Comparison of ENCODE assay signal across 9 cellular contexts in the genomic region with DNA sequence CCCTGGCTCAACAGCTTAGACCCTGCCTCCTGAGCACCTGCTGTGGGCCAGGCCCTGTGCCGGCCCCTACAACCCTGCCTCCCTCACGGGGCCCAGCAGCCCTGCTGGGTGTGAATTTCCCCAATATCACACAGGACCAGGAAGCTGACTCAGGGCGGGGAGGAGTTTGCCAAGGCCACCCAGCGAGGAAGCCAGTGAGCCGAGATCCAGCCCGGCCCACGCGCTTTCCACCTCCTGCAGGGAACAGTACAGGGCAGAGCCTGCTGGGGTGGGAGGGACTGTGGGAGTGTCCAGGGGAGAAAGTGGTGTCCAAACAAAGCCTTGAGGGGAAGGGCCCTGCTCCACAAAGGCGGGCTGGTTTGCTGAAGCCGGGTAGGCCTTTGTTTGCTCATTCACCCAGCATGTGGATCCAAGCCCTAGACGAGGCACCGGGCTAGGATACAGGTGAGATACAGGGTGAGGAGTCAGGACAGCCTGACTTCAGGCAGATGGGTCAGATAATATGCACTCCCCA. TPM values are rescaled to one million over a fixed set of nuclear protein-coding genes. Genes with fewer than 3 reads are reported as not detected.
DNase-seq lines count a peak whose midpoint lies in the region; ATAC-seq, FAIRE-seq and TF ChIP-seq lines count a peak whose summit lies in the region.
"Had no signal": no experiment of that assay in that cellular context is flagged by ENCODE, and none has a peak within 500 bp of the region (broad histone marks: within the 10 kb centered on the region; RNA-seq: fewer than 3 reads in every experiment).

No MANE protein-coding gene starts in this region.

- H2AFZ ChIP-seq in PC-9, result peak overlapping the region; percentile 13; the same call in 1 of the 2 replicates

- peaks cover 76% of the 10 kb centered on the region for H3K4me1 ChIP-seq in PC-9 (replicated peaks; ENCODE audit: insufficient read depth)
- peaks cover under 1% of the 10 kb centered on the region for H3K4me1 ChIP-seq in mesendoderm (ENCODE audit: control insufficient read depth, low read depth, low read length)

- peaks cover 5% of the 10 kb centered on the region for H3K9me3 Mint-ChIP-seq in type B pancreatic cell
- H3K9me3 Mint-ChIP-seq: activated B cell treated with CpG ODN at 0.5 μM for 24 hours had no signal

- no peak overlapping the region for H3K4ac ChIP-seq in mesendoderm (ENCODE audit: low read depth, low read length)

- POLR2A ChIA-PET in PC-9 (lab: Charles Lee; ENCODE audit: unreplicated experiment), result interaction anchor here (0.5 to 0.9 kb wide), 4 partner anchors 27 to 227 kb away, joined by 5 to 8 read pairs (median 6); partner anchors contain the start of gene RPL3

- H2AK5ac ChIP-seq in mesendoderm (ENCODE audit: low read length), result no peak overlapping the region

- H3K27ac ChIP-seq in PC-9 (peak overlapping the region; percentile 84), mesendoderm (ENCODE audit: low read depth, low read length) (no peak overlapping the region)

- peak overlapping the region; percentile 45 for H3K56ac ChIP-seq in mesendoderm (ENCODE audit: low read length)

- H3K4me1 Mint-ChIP-seq in type B pancreatic cell (ENCODE audit: unreplicated experiment), result peaks cover 35% of the 10 kb centered on the region

- WGBS in mesendoderm (ENCODE audit: extremely low coverage, insufficient coverage, low lambda C conversion rate), result no CpG with 5 or more reads among the region's 12 CpGs

- CTCF ChIA-PET in PC-9 (lab: Charles Lee), result interaction anchor here (0.6 to 1.6 kb wide), 4 partner anchors 9 to 85 kb away, joined by 3 to 9 read pairs (median 4); no protein-coding TSS in a partner anchor

- BruUV-seq in PC-9 (replicated peaks; lab: Mats Ljungman, UMichigan), result no TSS peak

- no peak overlapping the region for H3K23ac ChIP-seq in mesendoderm (ENCODE audit: low read length)

- peak overlapping the region; percentile 59 for H3K4me3 Mint-ChIP-seq in type B pancreatic cell
- H3K4me3 Mint-ChIP-seq: activated B cell treated with CpG ODN at 0.5 μM for 24 hours had no signal

- no peak overlapping the region for H4K5ac ChIP-seq in mesendoderm (ENCODE audit: low read length)

- H3K36me3 Mint-ChIP-seq in type B pancreatic cell, result no peaks in the 10 kb centered on the region

- no peaks in the 10 kb centered on the region for H4K20me1 ChIP-seq in PC-9 (ENCODE audit: insufficient read depth)

- H2BK5ac ChIP-seq in mesendoderm (ENCODE audit: low read length), result no peak overlapping the region

- H3K4me3 ChIP-seq in PC-9 (no peak overlapping the region), mesendoderm (ENCODE audit: low read length) (no peak overlapping the region)

- TF ChIP-seq CTCF in PC-9 (conservative IDR thresholded peaks at IDR 0.05) (no peak), type B pancreatic cell (conservative IDR thresholded peaks at IDR 0.05) (no peak)

- no peak for ATAC-seq in HG02642 (IDR thresholded peaks at IDR 0.05; ENCODE audit: poor library complexity, unreplicated experiment)

- no peak overlapping the region for H2BK15ac ChIP-seq in mesendoderm (replicated peaks; ENCODE audit: low read depth)

- no peaks in the 10 kb centered on the region for H3K9me2 ChIP-seq in PC-9 (ENCODE audit: insufficient read depth)

- peak overlapping the region; percentile 53 for H3K4me2 ChIP-seq in PC-9
- no peak overlapping the region for H3K4me2 ChIP-seq in mesendoderm (ENCODE audit: low read length)

- H3K27me3 ChIP-seq in PC-9 (ENCODE audit: insufficient read depth, low read depth), result no peaks in the 10 kb centered on the region
- H3K27me3 ChIP-seq in mesendoderm (ENCODE audit: insufficient read depth, low read length, poor library complexity), result no peaks in the 10 kb centered on the region

- no peaks in the 10 kb centered on the region for H3K9me3 ChIP-seq in PC-9 (ENCODE audit: insufficient read depth, low read depth)

- H2BK120ac ChIP-seq in mesendoderm (ENCODE audit: low read depth, low read length), result no peak overlapping the region

- no peaks in the 10 kb centered on the region for H3K27me3 Mint-ChIP-seq in type B pancreatic cell
- H3K27me3 Mint-ChIP-seq: activated B cell treated with CpG ODN at 0.5 μM for 24 hours had no signal

- DNase-seq in H4 (ENCODE audit: low spot score), result peak; percentile 89
- peak; percentile 96 to 97 for DNase-seq in PC-9
- DNase-seq in mesendoderm, result peak; percentile 80
- no peak for DNase-seq in type B pancreatic cell (ENCODE audit: extremely low spot score, unreplicated experiment)
- no peak for DNase-seq in activated gamma-delta T cell (lab: John Stamatoyannopoulos, UW)
- no peak for DNase-seq in GM19238 (ENCODE audit: insufficient read length, low spot score)
- DNase-seq: activated B cell treated with CpG ODN at 0.5 μM for 24 hours had no signal

- no peaks in the 10 kb centered on the region for H3K79me1 ChIP-seq in mesendoderm (ENCODE audit: low read length)

- H3K9ac ChIP-seq in mesendoderm (ENCODE audit: low read length), result no peak overlapping the region

- no peaks in the 10 kb centered on the region for H3K79me2 ChIP-seq in PC-9 (ENCODE audit: low read depth)
- no peaks in the 10 kb centered on the region for H3K79me2 ChIP-seq in mesendoderm (ENCODE audit: control insufficient read depth, insufficient read depth, low read length)

- intact Hi-C loops in PC-9 (cut with micrococcal nuclease; ENCODE audit: unreplicated experiment), result loop anchor here (1.0 to 2.0 kb wide), 4 partner anchors 9 to 118 kb away; no protein-coding TSS in a partner anchor

- H3K36me3 ChIP-seq in PC-9 (ENCODE audit: low read depth) (no peaks in the 10 kb centered on the region), mesendoderm (ENCODE audit: control insufficient read depth, insufficient read depth, low read length) (no peaks in the 10 kb centered on the region)

- peaks cover 72% of the 10 kb centered on the region for H3F3A ChIP-seq in PC-9 (ENCODE audit: insufficient read depth, low read depth)

- H3K27ac Mint-ChIP-seq in type B pancreatic cell, result peak overlapping the region; percentile 82
- H3K27ac Mint-ChIP-seq: activated B cell treated with CpG ODN at 0.5 μM for 24 hours had no signal

- peak; percentile 82 for FAIRE-seq in endometrium (lab: Jason Lieb, UNC)

- no peak overlapping the region for H3K18ac ChIP-seq in mesendoderm (ENCODE audit: low read length)

- no peak overlapping the region for H4K8ac ChIP-seq in mesendoderm (ENCODE audit: low read depth, low read length)

RNA-seq across cellular contexts. Expression of gene RPL3, which starts 26.8 kb away (rescaled TPM):
- total RNA-seq in H4 (2014; rRNA removed; shearing (Covaris generic)), result 2,177 and 2,312 TPM in 2 replicates
- total RNA-seq in PC-9 (2021), result 1,699 and 2,252 TPM in 2 replicates
- polyA plus RNA-seq in mesendoderm (2013, experiment 1 of 2), result 2,149 TPM
- polyA plus RNA-seq in mesendoderm (2013, experiment 2 of 2), result 2,158 TPM
- 2,337 and 2,431 TPM in 2 replicates for total RNA-seq in type B pancreatic cell (ENCODE audit: low replicate concordance)

RNA-seq across cellular contexts. Expression of gene PDGFB, which starts 47.8 kb away (rescaled TPM):
- total RNA-seq in H4 (2014; rRNA removed; shearing (Covaris generic)), result 0.14 TPM in 1 of 2 replicates, not detected in the other
- 35.5 and 39.7 TPM in 2 replicates for total RNA-seq in PC-9 (2021)
- polyA plus RNA-seq in mesendoderm (2013, experiment 1 of 2), result 3.6 TPM
- polyA plus RNA-seq in mesendoderm (2013, experiment 2 of 2), result 3.7 TPM
- total RNA-seq in type B pancreatic cell (ENCODE audit: low replicate concordance), result 2.9 and 5.1 TPM in 2 replicates
- total RNA-seq: activated B cell treated with CpG ODN at 0.5 μM for 24 hours had no signal

RNA-seq across cellular contexts. Expression of gene SYNGR1, which starts 57.2 kb away (rescaled TPM):
- 19.9 and 23.0 TPM in 2 replicates for total RNA-seq in H4 (2014; rRNA removed; shearing (Covaris generic))
- 12.0 and 19.1 TPM in 2 replicates for total RNA-seq in PC-9 (2021)
- 10.5 TPM for polyA plus RNA-seq in mesendoderm (2013, experiment 1 of 2)
- polyA plus RNA-seq in mesendoderm (2013, experiment 2 of 2), result 10.0 TPM
- total RNA-seq in type B pancreatic cell (ENCODE audit: low replicate concordance), result 41.4 and 47.9 TPM in 2 replicates

Comparison
In these comparisons a context has a peak if more than half of its experiments do, and no peak if none do; other contexts are left out.
1. DNase-seq: peak in H4 (single experiment), PC-9 (2 of 2) and mesendoderm (single experiment); none in type B pancreatic cell (single experiment), activated gamma-delta T cell (single experiment) and GM19238 (single experiment).